In the genomic region with DNA sequence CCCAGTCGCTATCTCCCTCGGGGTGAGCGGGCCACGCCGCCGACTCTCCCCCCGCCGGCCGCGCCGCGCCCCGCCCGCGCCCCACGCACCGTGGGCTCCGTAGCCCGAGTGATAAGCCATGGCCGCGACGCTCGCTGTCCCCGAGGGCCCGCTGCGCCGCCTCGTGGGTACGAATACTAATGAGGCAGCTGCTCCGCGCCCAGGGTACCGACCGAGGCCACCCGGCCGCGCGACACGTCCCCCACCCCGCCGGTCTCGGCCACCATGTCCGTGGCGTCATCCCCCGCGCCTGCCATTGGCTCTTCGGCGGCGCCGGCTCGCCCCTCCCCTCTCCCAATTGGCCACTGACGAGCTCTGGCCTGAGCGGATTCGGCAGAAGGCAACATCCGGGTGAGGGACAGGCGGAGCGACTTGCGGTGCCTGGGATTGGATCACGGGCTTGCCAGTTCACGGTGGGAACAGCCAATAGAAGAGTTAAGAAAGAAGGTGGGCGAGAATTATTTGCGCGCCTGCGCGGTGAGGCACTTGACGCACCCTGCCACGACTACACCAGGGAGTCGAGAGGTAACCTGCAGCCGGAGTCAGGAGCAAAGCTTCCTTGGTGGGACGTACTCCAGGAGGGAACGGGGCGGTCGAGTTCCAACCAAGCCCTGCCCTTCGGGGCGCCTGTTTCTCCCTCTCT, we compare ENCODE assay signal across 8 cellular contexts. TPM values are rescaled to one million over a fixed set of nuclear protein-coding genes. Genes with fewer than 3 reads are reported as not detected.
DNase-seq lines count a peak whose midpoint lies in the region; ATAC-seq and TF ChIP-seq lines count a peak whose summit lies in the region.

Gene YIF1A, minus strand, starts transcription at position 278 of the 682 bp plus-strand sequence. Its CDS starts 158 bp downstream, at position 120.

- H3K36me3 ChIP-seq in suprapubic skin: peaks cover 10% of the 10 kb centered on the region

- H3K27me3 ChIP-seq in suprapubic skin: peaks cover 33% of the 10 kb centered on the region

- peaks cover 34% of the 10 kb centered on the region for H3K4me1 ChIP-seq in suprapubic skin

- H3K9me3 ChIP-seq in suprapubic skin: no peaks in the 10 kb centered on the region

- TF ChIP-seq POLR2A in suprapubic skin (IDR thresholded peaks at IDR 0.05): peak; percentile 35 to 87

- WGBS in suprapubic skin: 0% methylated on average over 19 of the region's 74 CpGs

- H3K27ac Mint-ChIP-seq in activated naive CD4-positive, alpha-beta T cell treated with anti-CD3 and anti-CD28 coated beads, Interleukin-2, amount 50 U/mL, for 72 hours: peak within 1 kb of the TSS; percentile 89 to 93

- H3K36me3 Mint-ChIP-seq in activated naive CD4-positive, alpha-beta T cell treated with anti-CD3 and anti-CD28 coated beads, Interleukin-2, amount 50 U/mL, for 72 hours: no peaks in the 10 kb centered on the region

- H3K27ac ChIP-seq in suprapubic skin: peak within 1 kb of the TSS; percentile 77

- ATAC-seq in HG02610 (IDR thresholded peaks at IDR 0.05; ENCODE audit: unreplicated experiment): peak; percentile 91
- ATAC-seq in activated naive CD4-positive, alpha-beta T cell treated with anti-CD3 and anti-CD28 coated beads, Interleukin-2, amount 50 U/mL, for 72 hours: peak; percentile 95

- no peak for TF ChIP-seq EP300 in suprapubic skin (IDR thresholded peaks at IDR 0.05)

- DNase-seq in NCI-H1092 treated with DMSO at 0.1 percent for 48 hours (lab: John Stamatoyannopoulos, UW) (peak; percentile 100), SKM-1 (lab: John Stamatoyannopoulos, UW; ENCODE audit: unreplicated experiment) (peak; percentile 97), globus pallidus (ENCODE audit: low spot score) (peak; percentile 99), nucleus accumbens (lab: John Stamatoyannopoulos, UW) (peak; percentile 90 to 100 (median 99)), suprapubic skin (ENCODE audit: low spot score in 2 of 2) (peak; percentile 99)
- DNase-seq in activated naive CD4-positive, alpha-beta T cell treated with anti-CD3 and anti-CD28 coated beads, Interleukin-2, amount 50 U/mL, for 72 hours (ENCODE audit: low spot score in 2 of 2): peak; percentile 97 to 100

- no peaks in the 10 kb centered on the region for H3K9me3 Mint-ChIP-seq in activated naive CD4-positive, alpha-beta T cell treated with anti-CD3 and anti-CD28 coated beads, Interleukin-2, amount 50 U/mL, for 72 hours

- TF ChIP-seq CTCF in suprapubic skin (IDR thresholded peaks at IDR 0.05): no peak

- H3K4me3 ChIP-seq in GM08714 (ENCODE audit: low read length): peak within 1 kb of the TSS; percentile 81
- H3K4me3 ChIP-seq in suprapubic skin: peak within 1 kb of the TSS; percentile 61

RNA-seq across cellular contexts. Expression of gene YIF1A, which starts in this region (rescaled TPM):
- 10 to 100 TPM; 45.9 to 55.4 TPM for total RNA-seq in activated naive CD4-positive, alpha-beta T cell treated with anti-CD3 and anti-CD28 coated beads, Interleukin-2, amount 50 U/mL, for 72 hours
- 10 to 100 TPM; 21.6 to 61.3 (median 56.1) TPM for total RNA-seq in suprapubic skin

Comparison
In these comparisons a context has a peak if more than half of its experiments do, and no peak if none do; other contexts are left out.
1. Peak in every context shown above with its lines: DNase-seq, ATAC-seq, H3K4me3 ChIP-seq and H3K27ac ChIP-seq.